8 cellular contexts compared by ENCODE assay signal in the genomic region with DNA sequence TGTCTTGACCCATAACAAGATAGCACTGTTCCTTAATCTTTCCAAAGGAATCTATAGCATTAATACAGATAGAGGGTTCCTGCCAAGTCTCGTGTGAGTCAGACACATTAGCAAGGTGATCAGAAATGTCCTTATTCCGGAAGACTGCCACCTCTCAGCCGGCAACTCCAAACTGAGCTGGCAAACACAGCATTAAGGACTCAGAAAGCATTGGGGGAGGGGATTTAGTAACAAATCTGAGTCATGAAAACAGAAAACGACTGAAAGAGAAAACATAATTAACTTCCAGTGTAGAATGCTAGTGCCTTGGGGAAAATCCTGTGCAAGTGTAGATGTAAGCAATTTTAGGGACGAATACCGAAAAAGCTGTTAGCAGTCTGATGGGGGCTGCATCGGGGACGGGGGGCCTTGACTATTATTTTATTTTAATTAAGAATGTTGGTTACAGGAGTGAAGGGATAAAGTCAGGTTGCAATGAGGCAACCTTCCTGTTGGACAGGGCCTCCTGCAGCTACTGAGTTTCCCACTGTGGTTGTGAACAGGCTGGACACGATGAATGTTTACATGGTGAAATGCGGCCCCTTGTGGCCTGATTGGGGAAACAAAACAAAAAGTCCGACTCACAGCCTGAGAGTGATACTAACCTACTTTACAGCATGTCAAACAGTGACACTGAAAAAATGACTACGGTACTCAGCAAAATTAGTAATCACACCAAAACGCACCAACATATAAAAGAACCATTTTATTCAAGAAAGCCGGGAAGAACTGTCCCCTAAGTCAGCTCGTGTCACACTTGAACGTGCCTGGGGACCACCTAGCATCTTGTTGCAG. TPM values are rescaled to one million over a fixed set of nuclear protein-coding genes. Genes with fewer than 3 reads are reported as not detected.
DNase-seq lines count a peak whose midpoint lies in the region; ATAC-seq, FAIRE-seq and TF ChIP-seq lines count a peak whose summit lies in the region.

No MANE protein-coding gene starts in this region.

- no peaks in the 10 kb centered on the region for H4K20me1 ChIP-seq in endothelial cell of umbilical vein (replicated peaks; ENCODE audit: control insufficient read depth, extremely low read depth, insufficient read depth, low read length)

- DNase-seq in A673 (ENCODE audit: low spot score) (peak; percentile 81), NCI-H2107 (lab: John Stamatoyannopoulos, UW) (peak; percentile 53), UCSD-AML1 (lab: John Stamatoyannopoulos, UW; ENCODE audit: unreplicated experiment) (peak; percentile 47), endothelial cell of umbilical vein (ENCODE audit: low read depth, low spot score) (peak; percentile 80), mesendoderm (peak; percentile 86), tibial artery (peak; percentile 70 to 83)

- H3K27ac ChIP-seq in A673 (ENCODE audit: low read depth, low read length, poor library complexity, severe bottlenecking) (no peak overlapping the region), endothelial cell of umbilical vein (ENCODE audit: insufficient read depth, low read depth, low read length) (no peak overlapping the region), mesendoderm (ENCODE audit: low read depth, low read length) (no peak overlapping the region), tibial artery (peak overlapping the region; percentile 73 to 76)

- no peak overlapping the region for H2BK5ac ChIP-seq in mesendoderm (ENCODE audit: low read length)

- H3K4me2 ChIP-seq in endothelial cell of umbilical vein (ENCODE audit: insufficient read depth, low read length): no peak overlapping the region
- H3K4me2 ChIP-seq in mesendoderm (ENCODE audit: low read length): no peak overlapping the region

- dilution Hi-C loops in endothelial cell of umbilical vein (cut with MboI; ENCODE audit: extremely low pct_ligation_motif_present, low sequenced_read_pairs): no loop called here

- no peaks in the 10 kb centered on the region for H3K9me3 ChIP-seq in A673 (ENCODE audit: low read depth, low read length, poor library complexity, severe bottlenecking)
- H3K9me3 ChIP-seq in endothelial cell of umbilical vein (replicated peaks; ENCODE audit: control insufficient read depth, insufficient read depth, low read length): no peaks in the 10 kb centered on the region
- no peaks in the 10 kb centered on the region for H3K9me3 ChIP-seq in tibial artery

- TF ChIP-seq POLR2A in endothelial cell of umbilical vein (IDR thresholded peaks at IDR 0.05; ENCODE audit: low read depth, low read length): no peak

- no peak overlapping the region for H4K5ac ChIP-seq in mesendoderm (ENCODE audit: low read length)

- peak; percentile 83 for ATAC-seq in HG02885 (IDR thresholded peaks at IDR 0.05; ENCODE audit: poor library complexity, unreplicated experiment)

- no peak overlapping the region for H3K23ac ChIP-seq in mesendoderm (ENCODE audit: low read length)

- no peak overlapping the region for H3K18ac ChIP-seq in mesendoderm (ENCODE audit: low read length)

- intact Hi-C loops in A673 (cut with micrococcal nuclease; ENCODE audit: unreplicated experiment): loop anchor here (1.0 kb wide), 3 partner anchors 162 to 472 kb away; no protein-coding TSS in a partner anchor
- intact Hi-C loops in endothelial cell of umbilical vein (cut with micrococcal nuclease): loop anchor here (1.0 to 10.0 kb wide), 4 partner anchors 162 to 472 kb away; no protein-coding TSS in a partner anchor
- intact Hi-C loops in tibial artery (cut with DNase I; ENCODE audit: low total_unique reads): loop anchor here (2.0 to 10.0 kb wide), 2 partner anchors 391 to 463 kb away; no protein-coding TSS in a partner anchor

- no peaks in the 10 kb centered on the region for H3K79me1 ChIP-seq in mesendoderm (ENCODE audit: low read length)

- FAIRE-seq in endothelial cell of umbilical vein (lab: Jason Lieb, UNC): peak; percentile 97

- no CpG with 5 or more reads among the region's 16 CpGs for WGBS in mesendoderm (ENCODE audit: extremely low coverage, insufficient coverage, low lambda C conversion rate)

- H3K4me3 ChIP-seq in A673 (ENCODE audit: low read depth, low read length, poor library complexity, severe bottlenecking) (no peak overlapping the region), endothelial cell of umbilical vein (replicated peaks in 1 of 3; ENCODE audit: insufficient read depth in 1 of 3, low read depth in 1 of 3, low read length in 3 of 3) (no peak overlapping the region), mesendoderm (ENCODE audit: low read length) (no peak overlapping the region), tibial artery (no peak overlapping the region)

- H3K27me3 ChIP-seq in A673 (replicated peaks; ENCODE audit: insufficient read depth, low read depth, low read length, poor library complexity) (peaks cover 3% of the 10 kb centered on the region), endothelial cell of umbilical vein (ENCODE audit: control insufficient read depth in 2 of 2, insufficient read depth in 2 of 2, low read length in 2 of 2) (peaks cover 0 to 1% of the 10 kb centered on the region in 2 experiments), mesendoderm (ENCODE audit: insufficient read depth, low read length, poor library complexity) (no peaks in the 10 kb centered on the region), tibial artery (no peaks in the 10 kb centered on the region)

- no peak overlapping the region for H2AFZ ChIP-seq in endothelial cell of umbilical vein (ENCODE audit: low read depth, low read length)

- CTCF ChIA-PET in A673 (lab: Charles Lee): interaction anchor here (0.5 to 1.7 kb wide), 4 partner anchors 10 to 472 kb away, joined by 3 to 9 read pairs (median 4); no protein-coding TSS in a partner anchor
- CTCF ChIA-PET in endothelial cell of umbilical vein (lab: Charles Lee): interaction anchor here (0.6 to 5.4 kb wide), 32 partner anchors 10 to 477 kb away, joined by 3 to 208 read pairs (median 5); a partner anchor contains a TSS

- no TSS peak for BruUV-seq in A673 (replicated peaks; lab: Mats Ljungman, UMichigan)
- no TSS peak for BruUV-seq in endothelial cell of umbilical vein (replicated peaks; lab: Mats Ljungman, UMichigan)

- no peak overlapping the region for H2BK120ac ChIP-seq in mesendoderm (ENCODE audit: low read depth, low read length)

- H3K79me2 ChIP-seq in endothelial cell of umbilical vein (ENCODE audit: control insufficient read depth, insufficient read depth, low read length): no peaks in the 10 kb centered on the region
- no peaks in the 10 kb centered on the region for H3K79me2 ChIP-seq in mesendoderm (ENCODE audit: control insufficient read depth, insufficient read depth, low read length)

- H3K9ac ChIP-seq in endothelial cell of umbilical vein (replicated peaks; ENCODE audit: extremely low read depth, insufficient read depth, low read length): no peak overlapping the region
- no peak overlapping the region for H3K9ac ChIP-seq in mesendoderm (ENCODE audit: low read length)

- H2AK5ac ChIP-seq in mesendoderm (ENCODE audit: low read length): no peak overlapping the region

- no peaks in the 10 kb centered on the region for H3K9me1 ChIP-seq in endothelial cell of umbilical vein (replicated peaks; ENCODE audit: control insufficient read depth, extremely low read depth, insufficient read depth, low read length)

- H3K4ac ChIP-seq in mesendoderm (ENCODE audit: low read depth, low read length): no peak overlapping the region

- TF ChIP-seq CTCF in A673 (conservative IDR thresholded peaks at IDR 0.05; ENCODE audit: low read depth, low read length) (peak; percentile 79), GM12801 (IDR thresholded peaks at IDR 0.05; ENCODE audit: extremely low read depth, insufficient read length) (peak; percentile 35), endothelial cell of umbilical vein (IDR thresholded peaks at IDR 0.05; ENCODE audit: extremely low read depth in 1 of 2, insufficient read depth in 1 of 2, low read depth in 1 of 2, low read length in 2 of 2) (peak; percentile 68 to 82), tibial artery (IDR thresholded peaks at IDR 0.05) (peak; percentile 69 to 89)

- H3K36me3 ChIP-seq in A673 (ENCODE audit: insufficient read depth, low read length, poor library complexity, severe bottlenecking) (no peaks in the 10 kb centered on the region), endothelial cell of umbilical vein (ENCODE audit: control insufficient read depth in 2 of 2, extremely low read depth in 1 of 2, insufficient read depth in 2 of 2, low read length in 2 of 2) (no peaks in the 10 kb centered on the region), mesendoderm (ENCODE audit: control insufficient read depth, insufficient read depth, low read length) (no peaks in the 10 kb centered on the region), tibial artery (no peaks in the 10 kb centered on the region)

- no peak overlapping the region for H2BK15ac ChIP-seq in mesendoderm (replicated peaks; ENCODE audit: low read depth)

- H3K4me1 ChIP-seq in A673 (ENCODE audit: insufficient read depth, low read length, poor library complexity, severe bottlenecking) (no peaks in the 10 kb centered on the region), endothelial cell of umbilical vein (ENCODE audit: control insufficient read depth, extremely low read depth, insufficient read depth, low read length) (peaks cover 13% of the 10 kb centered on the region), mesendoderm (ENCODE audit: control insufficient read depth, low read depth, low read length) (no peaks in the 10 kb centered on the region), tibial artery (peaks cover 0 to 37% (median 22%) of the 10 kb centered on the region in 4 donors)

- H3K56ac ChIP-seq in mesendoderm (ENCODE audit: low read length): no peak overlapping the region

- POLR2A ChIA-PET in A673 (lab: Charles Lee; ENCODE audit: low non-redundant PET): no interaction called here
- POLR2A ChIA-PET in endothelial cell of umbilical vein (lab: Charles Lee): no interaction called here

- H4K8ac ChIP-seq in mesendoderm (ENCODE audit: low read depth, low read length): no peak overlapping the region

RNA-seq across cellular contexts. Expression of a gene that starts 20.7 kb away (rescaled TPM):
- total RNA-seq in A673 (2021): 38.9 and 40.1 TPM in 2 replicates
- total RNA-seq in endothelial cell of umbilical vein: 19.4 and 19.7 TPM in 2 replicates
- 6.3 and 7.9 TPM in 2 replicates for polyA plus RNA-seq in endothelial cell of umbilical vein
- polyA plus RNA-seq in endothelial cell of umbilical vein (2011; cell fraction: cytosol; rRNA removed): 10.1 and 10.7 TPM in 2 replicates
- polyA plus RNA-seq in endothelial cell of umbilical vein (2011; cell fraction: nucleus; rRNA removed): 2.2 and 4.7 TPM in 2 replicates
- polyA plus RNA-seq in endothelial cell of umbilical vein (2012): 10.7 and 15.0 TPM in 2 replicates
- 2.2 and 4.8 TPM in 2 replicates for polyA minus RNA-seq in endothelial cell of umbilical vein
- 6.6 TPM for polyA minus RNA-seq in endothelial cell of umbilical vein (2011; cell fraction: cytosol; rRNA and poly(A)+ RNA removed)
- 0.96 and 1.1 TPM in 2 replicates for polyA minus RNA-seq in endothelial cell of umbilical vein (2011; cell fraction: nucleus; rRNA and poly(A)+ RNA removed)
- 87.4 TPM for polyA plus RNA-seq in mesendoderm (2013, experiment 1 of 2)
- 86.9 TPM for polyA plus RNA-seq in mesendoderm (2013, experiment 2 of 2)

RNA-seq across cellular contexts. Expression of a gene that starts 40.5 kb away (rescaled TPM):
- total RNA-seq in A673 (2021) (not detected in 2 replicates), endothelial cell of umbilical vein (not detected in 2 replicates)
- polyA plus RNA-seq in endothelial cell of umbilical vein: not detected in 2 replicates
- polyA plus RNA-seq in endothelial cell of umbilical vein (2011; cell fraction: cytosol; rRNA removed): not detected in 2 replicates
- not detected in 2 replicates for polyA plus RNA-seq in endothelial cell of umbilical vein (2011; cell fraction: nucleus; rRNA removed)
- polyA plus RNA-seq in endothelial cell of umbilical vein (2012): not detected in 2 replicates
- polyA minus RNA-seq in endothelial cell of umbilical vein: not detected in 2 replicates
- not detected for polyA minus RNA-seq in endothelial cell of umbilical vein (2011; cell fraction: cytosol; rRNA and poly(A)+ RNA removed)
- not detected in 2 replicates for polyA minus RNA-seq in endothelial cell of umbilical vein (2011; cell fraction: nucleus; rRNA and poly(A)+ RNA removed)
- polyA plus RNA-seq in mesendoderm (2013, experiment 1 of 2): not detected
- not detected for polyA plus RNA-seq in mesendoderm (2013, experiment 2 of 2)

Comparison
In these comparisons a context has a peak if more than half of its experiments do, and no peak if none do; other contexts are left out.
1. H3K27ac ChIP-seq: peak in tibial artery (2 of 2); none in A673 (single experiment), endothelial cell of umbilical vein (single experiment) and mesendoderm (single experiment).
2. Peak in every context shown above with its lines, with median percentiles within 50 percentile points of each other: DNase-seq and CTCF ChIP-seq.